ENCODE assay signal across 8 cellular contexts in the genomic region with DNA sequence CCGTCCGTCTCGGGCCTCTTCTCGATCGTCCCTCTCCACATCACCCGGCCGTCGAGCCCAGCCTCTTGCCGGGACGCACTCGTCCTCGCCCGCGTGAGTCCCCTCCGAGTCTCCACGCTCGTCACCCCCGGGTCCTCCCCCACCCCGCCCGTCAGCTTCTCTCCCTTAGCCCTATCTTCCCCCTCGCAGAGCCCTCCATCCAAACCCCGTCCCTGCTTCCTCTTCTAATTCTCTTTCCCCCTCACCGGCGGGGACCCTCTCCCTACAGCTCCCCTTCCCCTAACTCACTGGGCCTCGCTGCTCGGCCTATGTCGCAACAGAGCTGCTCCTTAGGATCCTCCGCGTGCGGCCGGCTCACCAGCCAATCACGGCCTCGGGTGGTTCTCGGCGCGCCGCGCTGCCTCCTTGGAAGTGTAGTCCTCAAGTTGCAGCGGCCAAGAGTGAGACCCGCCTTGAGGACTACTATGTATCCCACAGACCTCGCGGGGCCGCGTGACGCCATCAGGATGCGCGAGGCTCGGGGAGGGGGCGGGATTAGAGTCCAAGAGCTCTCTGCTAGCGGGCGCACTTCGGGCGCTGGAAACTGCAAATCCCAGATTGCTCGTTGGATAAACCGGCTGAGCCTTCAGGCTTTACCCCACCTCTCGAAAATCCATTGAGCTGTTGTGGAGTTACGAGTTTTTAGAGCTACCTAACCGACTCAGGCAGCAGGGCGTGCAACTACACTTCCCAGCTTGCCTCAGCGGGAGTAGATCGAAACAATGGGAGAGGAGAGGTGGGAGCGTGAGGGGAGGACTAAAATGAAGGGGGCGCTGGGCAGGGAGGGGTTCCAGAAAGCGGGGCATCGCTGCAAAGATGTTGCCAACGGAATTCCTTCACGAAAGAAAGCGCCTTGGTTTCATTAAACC. TPM values are rescaled to one million over a fixed set of nuclear protein-coding genes. Genes with fewer than 3 reads are reported as not detected.
A peak's percentile ranks its signal among the peaks of the same experiment; 100 is the strongest.
DNase-seq lines count a peak whose midpoint lies in the region; ATAC-seq and TF ChIP-seq lines count a peak whose summit lies in the region.

A gene (minus strand): TSS at position 331 of the 908 bp plus-strand sequence. CDS start 747 bp downstream, outside the sequence.

- intact Hi-C loops in left ventricle myocardium inferior (cut with micrococcal nuclease) (no loop called here), prostate gland (cut with DNase I) (no loop called here)

- H3K4me3 Mint-ChIP-seq in T-helper 17 cell, result peak within 1 kb of the TSS; percentile 100

- H3K36me3 Mint-ChIP-seq in T-helper 17 cell (ENCODE audit: low read depth), result peaks cover 12% of the 10 kb centered on the region

- no peaks in the 10 kb centered on the region for H3K27me3 ChIP-seq in left ventricle myocardium inferior (ENCODE audit: low read depth)
- H3K27me3 ChIP-seq in prostate gland (replicated peaks; ENCODE audit: insufficient read depth), result no peaks in the 10 kb centered on the region

- peaks cover 28% of the 10 kb centered on the region for H3K4me1 Mint-ChIP-seq in T-helper 17 cell

- peaks cover 39% of the 10 kb centered on the region for H3K4me1 ChIP-seq in left ventricle myocardium inferior
- peaks cover 6% of the 10 kb centered on the region for H3K4me1 ChIP-seq in prostate gland (replicated peaks)
- H3K4me1 ChIP-seq in urinary bladder (ENCODE audit: insufficient read depth), result no peaks in the 10 kb centered on the region

- peak within 1 kb of the TSS; percentile 97 for H3K27ac Mint-ChIP-seq in T-helper 17 cell

- peak; percentile 100 for ATAC-seq in HG02885 (IDR thresholded peaks at IDR 0.05; ENCODE audit: poor library complexity, unreplicated experiment)
- ATAC-seq in T-helper 17 cell, result peak; percentile 99

- no peaks in the 10 kb centered on the region for H3K9me3 ChIP-seq in T-helper 17 cell (ENCODE audit: control insufficient read depth, low read length, poor library complexity, severe bottlenecking)
- H3K9me3 ChIP-seq in left ventricle myocardium inferior (replicated peaks), result no peaks in the 10 kb centered on the region
- H3K9me3 ChIP-seq in prostate gland, result no peaks in the 10 kb centered on the region

- peak; percentile 63 for TF ChIP-seq POLR2A in GM15510 (IDR thresholded peaks at IDR 0.05; ENCODE audit: borderline replicate concordance, extremely low read depth, insufficient read length)
- TF ChIP-seq POLR2A in prostate gland (IDR thresholded peaks at IDR 0.05), result no peak

- no peak for TF ChIP-seq CTCF in left ventricle myocardium inferior (IDR thresholded peaks at IDR 0.05; ENCODE audit: borderline replicate concordance)
- peak in 1 of 4 experiments; percentile 30 for TF ChIP-seq CTCF in prostate gland (IDR thresholded peaks at IDR 0.05)

- WGBS in prostate gland, result under 1% methylated on average over 66 of the region's 68 CpGs
- under 1% methylated on average over 68 of the region's 68 CpGs for WGBS in urinary bladder

- H3K4me3 ChIP-seq in left ventricle myocardium inferior, result peak within 1 kb of the TSS; percentile 93
- peak within 1 kb of the TSS; percentile 55 to 72 for H3K4me3 ChIP-seq in prostate gland
- H3K4me3 ChIP-seq in urinary bladder (ENCODE audit: low read depth, low read length), result peak within 1 kb of the TSS; percentile 65

- H3K27ac ChIP-seq in left ventricle myocardium inferior (replicated peaks), result peak within 1 kb of the TSS; percentile 91
- H3K27ac ChIP-seq in prostate gland, result peak within 1 kb of the TSS; percentile 63
- H3K27ac ChIP-seq in urinary bladder (ENCODE audit: low read depth), result peak within 1 kb of the TSS; percentile 80

- no peaks in the 10 kb centered on the region for H3K27me3 Mint-ChIP-seq in T-helper 17 cell

- H3K36me3 ChIP-seq in left ventricle myocardium inferior (peaks cover 29% of the 10 kb centered on the region), prostate gland (peaks cover 7 to 11% of the 10 kb centered on the region in 2 donors), urinary bladder (ENCODE audit: insufficient read depth) (peaks cover 2% of the 10 kb centered on the region)

- DNase-seq in NCI-H1694 treated with DMSO at 0.1 percent for 48 hours (lab: John Stamatoyannopoulos, UW) (peak; percentile 96), T-helper 17 cell (peak; percentile 91 to 94 (median 92)), amygdala (lab: John Stamatoyannopoulos, UW) (peak; percentile 77 to 100 (median 98)), left ventricle myocardium inferior (peak; percentile 99), prostate gland (ENCODE audit: low spot score) (peak; percentile 99)

RNA-seq across cellular contexts. Expression of the gene that starts here (rescaled TPM):
- total RNA-seq in T-helper 17 cell (10 to 100 TPM; 24.2 to 26.7 TPM), left ventricle myocardium inferior (30.5 TPM), prostate gland (10 to 100 TPM; 23.3 to 33.3 TPM), urinary bladder (14.1 TPM)
- 29.6 TPM for polyA plus RNA-seq in urinary bladder

Comparison
In these comparisons a context has a peak if more than half of its experiments do, and no peak if none do; other contexts are left out.
1. Peak in every context shown above with its lines: DNase-seq, ATAC-seq, H3K4me3 ChIP-seq and H3K27ac ChIP-seq.